ENCODE assay signal across 7 cellular contexts in genomic region chr19:53869805-53870484, GRCh38. TPM values are rescaled to one million over a fixed set of nuclear protein-coding genes. Genes with fewer than 3 reads are reported as not detected.
A peak's percentile ranks its signal among the peaks of the same experiment; 100 is the strongest.
DNase-seq lines count a peak whose midpoint lies in the region; ATAC-seq and TF ChIP-seq lines count a peak whose summit lies in the region.
"Not testable (repeated sequence)": the region's sequence is repeated elsewhere in the genome, so short reads cannot be mapped to it uniquely, and the experiment has no call there.
"Had no signal": no experiment of that assay in that cellular context is flagged by ENCODE, and none has a peak within 500 bp of the region (broad histone marks: within the 10 kb centered on the region; RNA-seq: fewer than 3 reads in every experiment).

No MANE protein-coding gene starts in this region.

- not testable (repeated sequence) for DNase-seq in CD4-positive, CD25-positive, alpha-beta regulatory T cell; RWPE1 (ENCODE audit: low spot score); ascending aorta (ENCODE audit: low spot score in 2 of 2); fibroblast of the aortic adventitia (ENCODE audit: low read depth); stimulated activated naive CD8-positive, alpha-beta T cell treated with anti-CD3 and anti-CD28 coated beads, Interleukin-15, amount 100 ng/mL, for 72 hours

- H3K4me1 ChIP-seq in CD4-positive, CD25-positive, alpha-beta regulatory T cell (ENCODE audit: control insufficient read depth, insufficient read depth, low read length, poor library complexity, severe bottlenecking), result peaks cover 52% of the 10 kb centered on the region
- peaks cover 3 to 37% of the 10 kb centered on the region in 2 donors for H3K4me1 ChIP-seq in ascending aorta
- H3K4me1 ChIP-seq in muscle layer of colon (ENCODE audit: insufficient read depth, low read length), result peaks cover 47% of the 10 kb centered on the region

- H3K27ac ChIP-seq in CD4-positive, CD25-positive, alpha-beta regulatory T cell (ENCODE audit: insufficient read depth, low read length, poor library complexity, severe bottlenecking), result peak overlapping the region; percentile 100
- H3K27ac ChIP-seq in RWPE1 (peak overlapping the region; percentile 98), ascending aorta (peak overlapping the region; percentile 98 to 99), muscle layer of colon (ENCODE audit: low read depth, low read length) (peak overlapping the region; percentile 98)

- peaks cover 27% of the 10 kb centered on the region for H3K36me3 Mint-ChIP-seq in CD4-positive, CD25-positive, alpha-beta regulatory T cell

- intact Hi-C loops in ascending aorta (cut with DNase I), result loop anchor here (5.0 to 10.0 kb wide), 9 partner anchors 232 to 1945 kb away; partner anchors contain the start of genes LENG8, NDUFA3, OSCAR and PPP1R12C

- H3K4me3 Mint-ChIP-seq in CD4-positive, CD25-positive, alpha-beta regulatory T cell, result peak overlapping the region; percentile 90 to 98 (median 96)
- peak overlapping the region; percentile 92 to 98 for H3K4me3 Mint-ChIP-seq in stimulated activated naive CD8-positive, alpha-beta T cell treated with anti-CD3 and anti-CD28 coated beads, Interleukin-15, amount 100 ng/mL, for 72 hours

- ATAC-seq in CD4-positive, CD25-positive, alpha-beta regulatory T cell (ENCODE audit: low read depth in 2 of 2); stimulated activated naive CD8-positive, alpha-beta T cell treated with anti-CD3 and anti-CD28 coated beads, Interleukin-15, amount 100 ng/mL, for 72 hours: not testable (repeated sequence)

- H3K9me3 Mint-ChIP-seq in CD4-positive, CD25-positive, alpha-beta regulatory T cell; stimulated activated naive CD8-positive, alpha-beta T cell treated with anti-CD3 and anti-CD28 coated beads, Interleukin-15, amount 100 ng/mL, for 72 hours: not testable (repeated sequence)

- not testable (repeated sequence) for H3K9ac ChIP-seq in muscle layer of colon (ENCODE audit: low read length)

- H3K4me3 ChIP-seq in CD4-positive, CD25-positive, alpha-beta regulatory T cell (ENCODE audit: low read depth, low read length), result peak overlapping the region; percentile 53
- H3K4me3 ChIP-seq in ascending aorta (peak overlapping the region; percentile 86), fibroblast of the aortic adventitia (ENCODE audit: low read depth, low read length) (peak overlapping the region; percentile 96), muscle layer of colon (ENCODE audit: low read depth in 1 of 2, low read length in 2 of 2) (peak overlapping the region; percentile 63 to 100)

- H3K27me3 ChIP-seq in CD4-positive, CD25-positive, alpha-beta regulatory T cell (ENCODE audit: control insufficient read depth, insufficient read depth, low read length); ascending aorta; muscle layer of colon (ENCODE audit: control insufficient read depth in 1 of 2, insufficient read depth in 2 of 2, low read length in 2 of 2): not testable (repeated sequence)

- peaks cover 6 to 67% (median 46%) of the 10 kb centered on the region in 4 donors for H3K4me1 Mint-ChIP-seq in CD4-positive, CD25-positive, alpha-beta regulatory T cell
- peaks cover 70% of the 10 kb centered on the region for H3K4me1 Mint-ChIP-seq in stimulated activated naive CD8-positive, alpha-beta T cell treated with anti-CD3 and anti-CD28 coated beads, Interleukin-15, amount 100 ng/mL, for 72 hours

- peak overlapping the region; percentile 63 to 99 (median 95) for H3K27ac Mint-ChIP-seq in CD4-positive, CD25-positive, alpha-beta regulatory T cell
- H3K27ac Mint-ChIP-seq in stimulated activated naive CD8-positive, alpha-beta T cell treated with anti-CD3 and anti-CD28 coated beads, Interleukin-15, amount 100 ng/mL, for 72 hours, result peak overlapping the region; percentile 80 to 89

- CTCF ChIA-PET in RWPE1 (lab: Yijun Ruan, JAX), result not testable (repeated sequence)

- POLR2A ChIA-PET in RWPE1 (lab: Yijun Ruan, JAX; ENCODE audit: low non-redundant PET), result not testable (repeated sequence)

- not testable (repeated sequence) for H3K9me3 ChIP-seq in CD4-positive, CD25-positive, alpha-beta regulatory T cell (ENCODE audit: control insufficient read depth in 2 of 2, low read length in 2 of 2); ascending aorta; muscle layer of colon (ENCODE audit: low read length)

- not testable (repeated sequence) for TF ChIP-seq CTCF in RWPE1 (conservative IDR thresholded peaks at IDR 0.05; ENCODE audit: low read depth); ascending aorta (IDR thresholded peaks at IDR 0.05); fibroblast of the aortic adventitia (IDR thresholded peaks at IDR 0.05; ENCODE audit: insufficient read depth, low read length)

- peaks cover 14% of the 10 kb centered on the region for H3K27me3 Mint-ChIP-seq in CD4-positive, CD25-positive, alpha-beta regulatory T cell
- not testable (repeated sequence) for H3K27me3 Mint-ChIP-seq in stimulated activated naive CD8-positive, alpha-beta T cell treated with anti-CD3 and anti-CD28 coated beads, Interleukin-15, amount 100 ng/mL, for 72 hours

- H3K36me3 ChIP-seq in CD4-positive, CD25-positive, alpha-beta regulatory T cell (ENCODE audit: control insufficient read depth, insufficient read depth, low read length), result peaks cover 23% of the 10 kb centered on the region
- H3K36me3 ChIP-seq in ascending aorta (peaks cover 39 to 45% of the 10 kb centered on the region in 2 donors), muscle layer of colon (ENCODE audit: insufficient read depth, low read length) (peaks cover 36% of the 10 kb centered on the region)

RNA-seq across cellular contexts. Expression of gene MYADM, which starts 2.3 kb away (rescaled TPM):
- total RNA-seq in CD4-positive, CD25-positive, alpha-beta regulatory T cell, result 280 TPM
- 10 to 100 TPM; 26.1 to 36.3 (median 35.5) TPM for polyA plus RNA-seq in CD4-positive, CD25-positive, alpha-beta regulatory T cell
- total RNA-seq in ascending aorta (422 TPM), fibroblast of the aortic adventitia (ENCODE audit: low replicate concordance) (6.8 and 30.2 TPM in 2 replicates)

RNA-seq across cellular contexts. Expression of gene PRKCG, which starts 12.1 kb away (rescaled TPM):
- total RNA-seq in CD4-positive, CD25-positive, alpha-beta regulatory T cell, result not detected
- polyA plus RNA-seq in CD4-positive, CD25-positive, alpha-beta regulatory T cell, result not detected
- total RNA-seq in ascending aorta (not detected), fibroblast of the aortic adventitia (ENCODE audit: low replicate concordance) (not detected in 2 replicates)

RNA-seq across cellular contexts. Expression of gene CACNG7, which starts 39.1 kb away (rescaled TPM):
- total RNA-seq in CD4-positive, CD25-positive, alpha-beta regulatory T cell, result not detected
- not detected for polyA plus RNA-seq in CD4-positive, CD25-positive, alpha-beta regulatory T cell
- total RNA-seq in ascending aorta (not detected), fibroblast of the aortic adventitia (ENCODE audit: low replicate concordance) (0.57 and 1.9 TPM in 2 replicates)
- total RNA-seq: HT-29 had no signal

RNA-seq across cellular contexts. Expression of gene NLRP12, which starts 45.8 kb away (rescaled TPM):
- total RNA-seq in CD4-positive, CD25-positive, alpha-beta regulatory T cell, result not detected
- not detected for polyA plus RNA-seq in CD4-positive, CD25-positive, alpha-beta regulatory T cell
- total RNA-seq in ascending aorta, result not detected
- total RNA-seq in fibroblast of the aortic adventitia (ENCODE audit: low replicate concordance), result not detected in 2 replicates
- total RNA-seq: HT-29 had no signal
